22 cellular contexts compared by ENCODE assay signal in the genomic region with DNA sequence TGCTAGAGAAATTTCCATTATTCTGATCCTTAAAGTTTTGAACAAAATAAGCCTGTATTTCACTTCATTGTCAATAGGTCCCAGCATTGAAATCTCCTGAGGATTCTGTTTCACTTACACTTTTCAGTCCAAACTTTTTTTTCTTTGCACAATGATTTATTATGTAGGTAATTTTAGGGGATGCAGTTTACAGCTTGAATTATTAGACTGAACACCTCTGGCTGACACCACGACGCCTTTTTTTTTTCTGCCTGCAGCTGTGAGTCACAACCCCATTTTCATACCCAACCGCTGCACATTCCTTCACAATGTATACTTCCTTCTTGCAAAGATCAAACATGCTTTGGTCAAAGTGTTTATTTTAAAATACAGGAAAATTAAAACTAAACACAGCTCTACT. TPM values are rescaled to one million over a fixed set of nuclear protein-coding genes. Genes with fewer than 3 reads are reported as not detected.
DNase-seq lines count a peak whose midpoint lies in the region; ATAC-seq and TF ChIP-seq lines count a peak whose summit lies in the region.
"Had no signal": no experiment of that assay in that cellular context is flagged by ENCODE, and none has a peak within 500 bp of the region (broad histone marks: within the 10 kb centered on the region; RNA-seq: fewer than 3 reads in every experiment).

No MANE protein-coding gene starts in this region.

- no peaks in the 10 kb centered on the region for H3K36me3 Mint-ChIP-seq in activated T-helper 1 cell treated with anti-CD3 and anti-CD28 coated beads, Interleukin-12 subunit alpha, Interleukin-12 subunit beta, Interleukin-2, Interleukin-4 antibody, amounts not matched to agents 30 ng/mL and 10 ng/mL and 1 ng/mL, durations not matched to agents 14 hours and 24 hours and 36 hours (ENCODE audit: low read depth)

- no peaks in the 10 kb centered on the region for H3K9me3 Mint-ChIP-seq in activated T-helper 1 cell treated with anti-CD3 and anti-CD28 coated beads, Interleukin-12 subunit alpha, Interleukin-12 subunit beta, Interleukin-2, Interleukin-4 antibody, amounts not matched to agents 30 ng/mL and 10 ng/mL and 1 ng/mL, durations not matched to agents 14 hours and 24 hours and 36 hours

- H3K9me3 ChIP-seq in neuron (ENCODE audit: low read length) (peaks cover 1% of the 10 kb centered on the region), tibial artery (no peaks in the 10 kb centered on the region), aorta (ENCODE audit: control insufficient read depth, low read length) (no peaks in the 10 kb centered on the region)
- H3K9me3 ChIP-seq: psoas muscle, suprapubic skin had no signal

- H3K27me3 ChIP-seq in neuron (ENCODE audit: insufficient read depth, low read length) (peaks cover 5% of the 10 kb centered on the region), tibial artery (peaks cover 4 to 100% of the 10 kb centered on the region in 2 donors), aorta (ENCODE audit: control insufficient read depth in 1 of 2, insufficient read depth in 2 of 2, low read length in 1 of 2) (no peaks in the 10 kb centered on the region)

- no peak overlapping the region for H2AFZ ChIP-seq in neuron (ENCODE audit: low read depth, low read length)

- peaks cover 82% of the 10 kb centered on the region for H3K27me3 Mint-ChIP-seq in activated T-helper 1 cell treated with anti-CD3 and anti-CD28 coated beads, Interleukin-12 subunit alpha, Interleukin-12 subunit beta, Interleukin-2, Interleukin-4 antibody, amounts not matched to agents 30 ng/mL and 10 ng/mL and 1 ng/mL, durations not matched to agents 14 hours and 24 hours and 36 hours (ENCODE audit: insufficient read depth)

- peak overlapping the region; percentile 38 for H3K4me3 ChIP-seq in neuron (ENCODE audit: low read length)
- H3K4me3 ChIP-seq in tibial artery: no peak overlapping the region
- H3K4me3 ChIP-seq in aorta (ENCODE audit: low read length in 2 of 2): no peak overlapping the region
- H3K4me3 ChIP-seq: psoas muscle, suprapubic skin had no signal

- peaks cover 30% of the 10 kb centered on the region for H3K4me1 Mint-ChIP-seq in activated T-helper 1 cell treated with anti-CD3 and anti-CD28 coated beads, Interleukin-12 subunit alpha, Interleukin-12 subunit beta, Interleukin-2, Interleukin-4 antibody, amounts not matched to agents 30 ng/mL and 10 ng/mL and 1 ng/mL, durations not matched to agents 14 hours and 24 hours and 36 hours (ENCODE audit: low read depth)

- DNase-seq in SIG-M5 treated with dmso at 0.1 percent for 504 hours (lab: John Stamatoyannopoulos, UW; ENCODE audit: unreplicated experiment) (peak; percentile 54), SIG-M5 (lab: John Stamatoyannopoulos, UW) (no peak), MV-4-11 (lab: John Stamatoyannopoulos, UW) (peak; percentile 51), tibial artery (no peak), aorta (no peak)
- no peak for DNase-seq in activated T-helper 1 cell treated with anti-CD3 and anti-CD28 coated beads, Interleukin-12 subunit alpha, Interleukin-12 subunit beta, Interleukin-2, Interleukin-4 antibody, amounts not matched to agents 30 ng/mL and 10 ng/mL and 1 ng/mL, durations not matched to agents 14 hours and 24 hours and 36 hours (ENCODE audit: low spot score)
- DNase-seq: ACHN; activated naive CD4-positive, alpha-beta T cell treated with anti-CD3 and anti-CD28 coated beads for 36 hours; central memory CD4-positive, alpha-beta T cell; COR-L47; glutamatergic neuron; kidney; NCI-H1105; NCI-H510A treated with DMSO at 0.1 percent for 48 hours; psoas muscle; SHP77 treated with DMSO at 0.1 percent for 48 hours; stimulated activated CD4-positive, alpha-beta T cell treated with anti-CD3 and anti-CD28 coated beads, Interleukin-15, amount 100 ng/mL, for 24 hours had no signal

- H3K36me3 ChIP-seq in neuron (ENCODE audit: insufficient read depth, low read length) (peaks cover 3% of the 10 kb centered on the region), tibial artery (no peaks in the 10 kb centered on the region), aorta (ENCODE audit: control insufficient read depth in 1 of 2, insufficient read depth in 2 of 2, low read length in 1 of 2) (no peaks in the 10 kb centered on the region)
- H3K36me3 ChIP-seq: suprapubic skin had no signal

- TF ChIP-seq CTCF in tibial artery (IDR thresholded peaks at IDR 0.05): no peak

- H3K27ac ChIP-seq in tibial artery (no peak overlapping the region), aorta (ENCODE audit: low read depth in 1 of 2, low read length in 2 of 2) (no peak overlapping the region)
- H3K27ac ChIP-seq: psoas muscle, suprapubic skin had no signal

- intact Hi-C loops in activated T-helper 1 cell treated with anti-CD3 and anti-CD28 coated beads, Interleukin-12 subunit alpha, Interleukin-12 subunit beta, Interleukin-2, Interleukin-4 antibody, amounts not matched to agents 30 ng/mL and 10 ng/mL and 1 ng/mL, durations not matched to agents 14 hours and 24 hours and 36 hours (cut with micrococcal nuclease): loop anchor here (2.0 kb wide), 2 partner anchors 98 to 242 kb away; no protein-coding TSS in a partner anchor
- intact Hi-C loops in tibial artery (cut with DNase I; ENCODE audit: low total_unique reads): loop anchor here (5.0 kb wide), 1 partner anchor 36 kb away; no protein-coding TSS in a partner anchor
- intact Hi-C loops in aorta (cut with DNase I): no loop called here

- WGBS in aorta, 2 donors: 9 to 18% methylated on average over 3 of the region's 3 CpGs

- no peak overlapping the region for H3K4me3 Mint-ChIP-seq in activated T-helper 1 cell treated with anti-CD3 and anti-CD28 coated beads, Interleukin-12 subunit alpha, Interleukin-12 subunit beta, Interleukin-2, Interleukin-4 antibody, amounts not matched to agents 30 ng/mL and 10 ng/mL and 1 ng/mL, durations not matched to agents 14 hours and 24 hours and 36 hours
- H3K4me3 Mint-ChIP-seq: activated naive CD4-positive, alpha-beta T cell treated with anti-CD3 and anti-CD28 coated beads for 36 hours had no signal

- ATAC-seq in GM21447 (IDR thresholded peaks at IDR 0.05; ENCODE audit: unreplicated experiment) (no peak), aorta (ENCODE audit: low FRiP score) (no peak)
- ATAC-seq: psoas muscle had no signal

- H3K4me1 ChIP-seq in neuron (ENCODE audit: insufficient read depth, low read length): peaks cover 48% of the 10 kb centered on the region
- H3K4me1 ChIP-seq in tibial artery: peaks cover 0 to 25% (median 19%) of the 10 kb centered on the region in 4 donors
- H3K4me1 ChIP-seq in aorta (ENCODE audit: control insufficient read depth in 1 of 2, insufficient read depth in 2 of 2, low read length in 2 of 2): no peaks in the 10 kb centered on the region
- H3K4me1 ChIP-seq: psoas muscle had no signal

- peak overlapping the region; percentile 74 for H3K27ac Mint-ChIP-seq in activated T-helper 1 cell treated with anti-CD3 and anti-CD28 coated beads, Interleukin-12 subunit alpha, Interleukin-12 subunit beta, Interleukin-2, Interleukin-4 antibody, amounts not matched to agents 30 ng/mL and 10 ng/mL and 1 ng/mL, durations not matched to agents 14 hours and 24 hours and 36 hours
- H3K27ac Mint-ChIP-seq: activated naive CD4-positive, alpha-beta T cell treated with anti-CD3 and anti-CD28 coated beads for 36 hours had no signal

RNA-seq across cellular contexts. Expression of a gene that starts 11.3 kb away (rescaled TPM):
- total RNA-seq in activated T-helper 1 cell treated with anti-CD3 and anti-CD28 coated beads, Interleukin-12 subunit alpha, Interleukin-12 subunit beta, Interleukin-2, Interleukin-4 antibody, amounts not matched to agents 30 ng/mL and 10 ng/mL and 1 ng/mL, durations not matched to agents 14 hours and 24 hours and 36 hours: 0.08 and 0.10 TPM in 2 replicates
- not detected for total RNA-seq in aorta
- polyA plus RNA-seq in aorta: under 1 TPM in 1 of 2 donors, not detected in 1; 0.18 TPM
- total RNA-seq: activated naive CD4-positive, alpha-beta T cell treated with anti-CD3 and anti-CD28 coated beads for 36 hours; endothelial cell of umbilical vein; mononuclear cell; psoas muscle; suprapubic skin had no signal

RNA-seq across cellular contexts. Expression of a gene that starts 21.3 kb away (rescaled TPM):
- total RNA-seq in activated T-helper 1 cell treated with anti-CD3 and anti-CD28 coated beads, Interleukin-12 subunit alpha, Interleukin-12 subunit beta, Interleukin-2, Interleukin-4 antibody, amounts not matched to agents 30 ng/mL and 10 ng/mL and 1 ng/mL, durations not matched to agents 14 hours and 24 hours and 36 hours: not detected in 2 replicates
- not detected for total RNA-seq in aorta
- polyA plus RNA-seq in aorta: under 1 TPM in 1 of 2 donors, not detected in 1; 0.13 TPM
- total RNA-seq: activated naive CD4-positive, alpha-beta T cell treated with anti-CD3 and anti-CD28 coated beads for 36 hours; endothelial cell of umbilical vein; kidney; mononuclear cell; psoas muscle; suprapubic skin had no signal
- polyA plus RNA-seq: endothelial cell of umbilical vein, psoas muscle had no signal

Comparison
In these comparisons a context has a peak if more than half of its experiments do, and no peak if none do; other contexts are left out.
1. DNase-seq: peak in SIG-M5 treated with dmso at 0.1 percent for 504 hours (single experiment) and MV-4-11 (single experiment); none in SIG-M5 (single experiment), activated T-helper 1 cell treated with anti-CD3 and anti-CD28 coated beads, Interleukin-12 subunit alpha, Interleukin-12 subunit beta, Interleukin-2, Interleukin-4 antibody, amounts not matched to agents 30 ng/mL and 10 ng/mL and 1 ng/mL, durations not matched to agents 14 hours and 24 hours and 36 hours (single experiment), tibial artery (0 of 2) and aorta (0 of 2).
2. intact Hi-C loops: an anchor here in activated T-helper 1 cell treated with anti-CD3 and anti-CD28 coated beads, Interleukin-12 subunit alpha, Interleukin-12 subunit beta, Interleukin-2, Interleukin-4 antibody, amounts not matched to agents 30 ng/mL and 10 ng/mL and 1 ng/mL, durations not matched to agents 14 hours and 24 hours and 36 hours (2.0 kb wide) and tibial artery (5.0 kb wide); none called in aorta.